Comparison of ENCODE assay signal across 8 cellular contexts in genomic region chrX:12137982-12138365, GRCh38. TPM values are rescaled to one million over a fixed set of nuclear protein-coding genes. Genes with fewer than 3 reads are reported as not detected.
DNase-seq lines count a peak whose midpoint lies in the region; ATAC-seq and TF ChIP-seq lines count a peak whose summit lies in the region.

No MANE protein-coding gene starts in this region.

- H3K27ac ChIP-seq in right atrium auricular region (no peak overlapping the region), rectal smooth muscle tissue (ENCODE audit: low read depth, low read length) (no peak overlapping the region)

- peaks cover 0 to 3% of the 10 kb centered on the region in 2 donors for H3K27me3 ChIP-seq in right atrium auricular region
- H3K27me3 ChIP-seq in rectal smooth muscle tissue (ENCODE audit: control insufficient read depth, insufficient read depth, low read length): no peaks in the 10 kb centered on the region

- H3K36me3 Mint-ChIP-seq in activated CD8-positive, alpha-beta memory T cell treated with anti-CD3 and anti-CD28 coated beads, Interleukin-2, amount 10 ng/mL, durations not matched to agents 7 days and 5 days: no peaks in the 10 kb centered on the region

- no peak for ATAC-seq in activated CD8-positive, alpha-beta memory T cell treated with anti-CD3 and anti-CD28 coated beads, Interleukin-2, amount 10 ng/mL, durations not matched to agents 7 days and 5 days
- no peak for ATAC-seq in HG03175 (IDR thresholded peaks at IDR 0.05; ENCODE audit: unreplicated experiment)

- peaks cover 20% of the 10 kb centered on the region for H3K27me3 Mint-ChIP-seq in activated CD8-positive, alpha-beta memory T cell treated with anti-CD3 and anti-CD28 coated beads, Interleukin-2, amount 10 ng/mL, durations not matched to agents 7 days and 5 days

- DNase-seq in GM03348 (ENCODE audit: low spot score) (peak; percentile 35), right atrium auricular region (ENCODE audit: low spot score) (no peak), activated gamma-delta T cell treated with Interleukin-2 at 50 U/mL for 16 hours (no peak), globus pallidus (ENCODE audit: low spot score) (no peak)
- DNase-seq in activated CD8-positive, alpha-beta memory T cell treated with anti-CD3 and anti-CD28 coated beads, Interleukin-2, amount 10 ng/mL, durations not matched to agents 7 days and 5 days: no peak

- peak overlapping the region; percentile 68 for H3K4me3 ChIP-seq in WI38 (ENCODE audit: low read depth, low read length)
- H3K4me3 ChIP-seq in right atrium auricular region: peak overlapping the region; percentile 19 to 40
- peak overlapping the region; percentile 55 for H3K4me3 ChIP-seq in rectal smooth muscle tissue (ENCODE audit: low read length)

- no peaks in the 10 kb centered on the region for H3K9me3 ChIP-seq in right atrium auricular region

- no peak for TF ChIP-seq CTCF in WI38 (IDR thresholded peaks at IDR 0.05; ENCODE audit: low read depth, low read length)
- TF ChIP-seq CTCF in right atrium auricular region (IDR thresholded peaks at IDR 0.05): no peak

- no peak overlapping the region for H3K9ac ChIP-seq in rectal smooth muscle tissue (ENCODE audit: low read length)

- H3K4me1 Mint-ChIP-seq in activated CD8-positive, alpha-beta memory T cell treated with anti-CD3 and anti-CD28 coated beads, Interleukin-2, amount 10 ng/mL, durations not matched to agents 7 days and 5 days: no peaks in the 10 kb centered on the region

- no peaks in the 10 kb centered on the region for H3K9me3 Mint-ChIP-seq in activated CD8-positive, alpha-beta memory T cell treated with anti-CD3 and anti-CD28 coated beads, Interleukin-2, amount 10 ng/mL, durations not matched to agents 7 days and 5 days (ENCODE audit: low read depth)

- no peak overlapping the region for H3K4me3 Mint-ChIP-seq in activated CD8-positive, alpha-beta memory T cell treated with anti-CD3 and anti-CD28 coated beads, Interleukin-2, amount 10 ng/mL, durations not matched to agents 7 days and 5 days

- CTCF ChIA-PET in activated CD8-positive, alpha-beta memory T cell treated with anti-CD3 and anti-CD28 coated beads, Interleukin-2, amount 10 ng/mL, durations not matched to agents 7 days and 5 days (lab: Charles Lee): no interaction called here

- H3K27ac Mint-ChIP-seq in activated CD8-positive, alpha-beta memory T cell treated with anti-CD3 and anti-CD28 coated beads, Interleukin-2, amount 10 ng/mL, durations not matched to agents 7 days and 5 days: no peak overlapping the region

- no peaks in the 10 kb centered on the region for H3K36me3 ChIP-seq in right atrium auricular region
- no peaks in the 10 kb centered on the region for H3K36me3 ChIP-seq in rectal smooth muscle tissue (ENCODE audit: control insufficient read depth, insufficient read depth, low read length)

- H3K4me1 ChIP-seq in right atrium auricular region (no peaks in the 10 kb centered on the region), rectal smooth muscle tissue (ENCODE audit: control insufficient read depth, insufficient read depth, low read length) (no peaks in the 10 kb centered on the region)

RNA-seq across cellular contexts. Expression of gene FRMPD4, which starts 0.3 kb away (rescaled TPM):
- total RNA-seq in right atrium auricular region: 1 to 10 TPM; 1.2 to 1.3 TPM
- total RNA-seq in activated CD8-positive, alpha-beta memory T cell treated with anti-CD3 and anti-CD28 coated beads, Interleukin-2, amount 10 ng/mL, durations not matched to agents 7 days and 5 days: not detected
